7 cellular contexts compared by ENCODE assay signal in the genomic region with DNA sequence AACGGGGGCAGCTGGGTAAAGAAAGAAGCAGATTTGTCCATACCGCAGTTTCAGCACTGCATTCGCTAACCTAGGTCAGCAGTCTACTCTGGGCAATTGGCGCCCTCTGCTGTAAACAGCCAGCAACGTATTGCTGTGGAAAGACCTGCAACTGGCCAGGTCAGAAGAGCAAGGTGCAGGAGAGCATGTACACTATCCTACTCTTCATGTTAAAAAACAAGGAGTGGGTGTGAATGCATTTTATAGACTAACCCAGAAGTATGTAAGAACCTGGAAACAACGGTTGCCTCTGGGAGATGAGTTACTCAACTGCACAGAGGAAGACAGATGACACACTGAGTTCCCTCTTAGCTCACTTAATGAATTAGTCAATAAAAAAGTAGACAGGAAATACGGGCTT. TPM values are rescaled to one million over a fixed set of nuclear protein-coding genes. Genes with fewer than 3 reads are reported as not detected.
DNase-seq lines count a peak whose midpoint lies in the region; ATAC-seq, FAIRE-seq and TF ChIP-seq lines count a peak whose summit lies in the region.

No MANE protein-coding gene starts in this region.

- no peak overlapping the region for H3K27ac Mint-ChIP-seq in astrocyte (ENCODE audit: unreplicated experiment)

- H3K4me3 Mint-ChIP-seq in astrocyte (ENCODE audit: unreplicated experiment), result no peak overlapping the region

- H3K4me1 ChIP-seq in astrocyte (ENCODE audit: insufficient read depth, low read length), result no peaks in the 10 kb centered on the region

- no peaks in the 10 kb centered on the region for H3K9me3 ChIP-seq in astrocyte (ENCODE audit: insufficient read depth, low read depth, low read length)

- no peaks in the 10 kb centered on the region for H3K9me3 Mint-ChIP-seq in astrocyte (ENCODE audit: unreplicated experiment)

- peaks cover 49% of the 10 kb centered on the region for H4K20me1 ChIP-seq in astrocyte (ENCODE audit: insufficient read depth, low read length)

- peaks cover 17% of the 10 kb centered on the region for H3K36me3 ChIP-seq in astrocyte (ENCODE audit: insufficient read depth, low read length)

- H3K9ac ChIP-seq in astrocyte (ENCODE audit: low read length), result no peak overlapping the region

- in situ Hi-C loops in GM13976 (cut with MboI; ENCODE audit: low sequenced_read_pairs, unreplicated experiment), result loop anchor here (10.0 kb wide), 1 partner anchor 101 kb away; no protein-coding TSS in a partner anchor

- ATAC-seq in HG02623 (IDR thresholded peaks at IDR 0.05; ENCODE audit: unreplicated experiment), result peak; percentile 94

- peaks cover 31% of the 10 kb centered on the region for H3K79me2 ChIP-seq in astrocyte (ENCODE audit: insufficient read depth, low read length)

- no peak overlapping the region for H3K4me3 ChIP-seq in astrocyte (ENCODE audit: insufficient read depth, low read depth, low read length)

- DNase-seq in GM13976 (ENCODE audit: low spot score), result peak; percentile 75
- DNase-seq in NCI-H1092 (lab: John Stamatoyannopoulos, UW), result peak; percentile 12
- peak; percentile 45 for DNase-seq in T-helper 22 cell (ENCODE audit: low read depth)
- DNase-seq in astrocyte (ENCODE audit: low read depth), result peak; percentile 36
- peak; percentile 68 for DNase-seq in hippocampal formation (lab: John Stamatoyannopoulos, UW)
- DNase-seq in stimulated activated CD4-positive, alpha-beta T cell treated with anti-CD3 and anti-CD28 coated beads, Interleukin-12 subunit alpha, Interleukin-12 subunit beta, amount 100 ng/mL, for 24 hours (ENCODE audit: low read depth in 2 of 2), result peak; percentile 14 to 61

- peaks cover 6% of the 10 kb centered on the region for H3K36me3 Mint-ChIP-seq in astrocyte (ENCODE audit: low read depth, unreplicated experiment)

- FAIRE-seq in astrocyte (lab: Jason Lieb, UNC), result no peak

- TF ChIP-seq CTCF in GM13976 (IDR thresholded peaks at IDR 0.05; ENCODE audit: borderline replicate concordance, control extremely low read depth, extremely low read depth, insufficient read depth, missing control alignments), result peak; percentile 86
- TF ChIP-seq CTCF in astrocyte (IDR thresholded peaks at IDR 0.05; ENCODE audit: insufficient read depth, low read depth, low read length), result peak; percentile 67

- peaks cover 12% of the 10 kb centered on the region for H3K4me1 Mint-ChIP-seq in astrocyte (ENCODE audit: low read depth, unreplicated experiment)

- no peak overlapping the region for H2AFZ ChIP-seq in astrocyte (ENCODE audit: low read depth, low read length)

- no peaks in the 10 kb centered on the region for H3K27me3 Mint-ChIP-seq in astrocyte (ENCODE audit: low read depth, unreplicated experiment)

- no peak overlapping the region for H3K4me2 ChIP-seq in astrocyte (ENCODE audit: low read length)

- H3K27me3 ChIP-seq in astrocyte (ENCODE audit: insufficient read depth, low read length), result no peaks in the 10 kb centered on the region

- H3K27ac ChIP-seq in astrocyte (ENCODE audit: low read depth, low read length), result no peak overlapping the region

RNA-seq across cellular contexts. Expression of gene MRPS5, which starts 6.2 kb away (rescaled TPM):
- 52.7 and 57.4 TPM in 2 replicates for total RNA-seq in astrocyte

RNA-seq across cellular contexts. Expression of gene ZNF514, which starts 44.2 kb away (rescaled TPM):
- 7.9 and 8.1 TPM in 2 replicates for total RNA-seq in astrocyte

RNA-seq across cellular contexts. Expression of gene ZNF2, which starts 50.2 kb away (rescaled TPM):
- 4.1 and 5.5 TPM in 2 replicates for total RNA-seq in astrocyte

Comparison
In these comparisons a context has a peak if more than half of its experiments do, and no peak if none do; other contexts are left out.
1. DNase-seq: peak in every context shown above with its lines; median percentile 75 in GM13976; 68 in hippocampal formation; 45 in T-helper 22 cell; 38 in stimulated activated CD4-positive, alpha-beta T cell treated with anti-CD3 and anti-CD28 coated beads, Interleukin-12 subunit alpha, Interleukin-12 subunit beta, amount 100 ng/mL, for 24 hours; 36 in astrocyte; 12 in NCI-H1092.